8 cellular contexts compared by ENCODE assay signal in genomic region chr3:8663177-8664061, GRCh38. TPM values are rescaled to one million over a fixed set of nuclear protein-coding genes. Genes with fewer than 3 reads are reported as not detected.
DNase-seq lines count a peak whose midpoint lies in the region; ATAC-seq and TF ChIP-seq lines count a peak whose summit lies in the region.

No MANE protein-coding gene starts in this region.

- H3K36me3 ChIP-seq in BJ (ENCODE audit: control insufficient read depth, insufficient read depth, low read length) (no peaks in the 10 kb centered on the region), left lung (no peaks in the 10 kb centered on the region)

- CTCF ChIA-PET in BJ (lab: Yijun Ruan, JAX): interaction anchor here (0.6 to 4.7 kb wide), 37 partner anchors 9 to 639 kb away, joined by 3 to 32 read pairs (median 4); partner anchors contain the start of genes OXTR and SSUH2

- H3K9me3 ChIP-seq in left lung: no peaks in the 10 kb centered on the region

- H3K27ac ChIP-seq in left lung (no peak overlapping the region), substantia nigra (ENCODE audit: low read depth, low read length, poor library complexity, severe bottlenecking) (no peak overlapping the region)

- TF ChIP-seq CTCF in BJ (IDR thresholded peaks at IDR 0.05; ENCODE audit: insufficient read depth, low read depth, low read length): peak; percentile 75
- peak; percentile 56; the same call in 1 of the 2 replicates for TF ChIP-seq CTCF in GM12875 (IDR thresholded peaks at IDR 0.05; ENCODE audit: borderline replicate concordance, insufficient read depth, low read depth, low read length)
- peak; percentile 68 for TF ChIP-seq CTCF in cardiac fibroblast (IDR thresholded peaks at IDR 0.05; ENCODE audit: low read depth, low read length)
- TF ChIP-seq CTCF in left lung (IDR thresholded peaks at IDR 0.05): peak; percentile 43 to 68

- POLR2A ChIA-PET in BJ (lab: Charles Lee): no interaction called here

- DNase-seq in BJ (ENCODE audit: low read depth) (no peak), HT1080 (ENCODE audit: low read depth) (peak; percentile 72), RKO (ENCODE audit: low spot score) (peak; percentile 53), cardiac fibroblast (ENCODE audit: low read depth in 2 of 2) (peak; percentile 73 to 78), left lung (no peak), substantia nigra (lab: John Stamatoyannopoulos, UW) (peak in 28 of 49 donors; percentile 4 to 61 (median 22))

- H3K4me1 ChIP-seq in left lung: peaks cover 6 to 12% of the 10 kb centered on the region in 2 donors

- intact Hi-C loops in left lung (cut with DNase I): no loop called here

- no peaks in the 10 kb centered on the region for H3K27me3 ChIP-seq in BJ (ENCODE audit: control insufficient read depth, insufficient read depth, low read length)
- H3K27me3 ChIP-seq in left lung: no peaks in the 10 kb centered on the region

- peak; percentile 57 for ATAC-seq in left lung
- ATAC-seq in HG03097 (IDR thresholded peaks at IDR 0.05; ENCODE audit: low FRiP score, unreplicated experiment): no peak

- H3K4me3 ChIP-seq in BJ (ENCODE audit: low read depth, low read length): no peak overlapping the region
- H3K4me3 ChIP-seq in GM12875 (ENCODE audit: low read depth, low read length): no peak overlapping the region
- H3K4me3 ChIP-seq in cardiac fibroblast (replicated peaks in 1 of 2; ENCODE audit: low read depth in 2 of 2, low read length in 2 of 2): no peak overlapping the region
- no peak overlapping the region for H3K4me3 ChIP-seq in left lung

RNA-seq across cellular contexts. Expression of gene SSUH2, which starts 18.8 kb away (rescaled TPM):
- 0.25 and 0.26 TPM in 2 replicates for polyA plus RNA-seq in BJ (2011; rRNA removed)
- polyA minus RNA-seq in BJ (2011; rRNA and poly(A)+ RNA removed): 0.33 TPM in 1 of 2 replicates, not detected in the other
- total RNA-seq in HT1080 (2014; rRNA removed; shearing (Covaris generic)): 0.37 TPM in 1 of 2 replicates, not detected in the other
- polyA plus RNA-seq in HT1080 (2015; cell fraction: cytosol; rRNA removed): 0.06 and 0.17 TPM in 2 replicates
- 0.28 and 0.49 TPM in 2 replicates for polyA plus RNA-seq in HT1080 (2015; cell fraction: nucleus; rRNA removed)
- under 1 TPM; 0.29 to 0.39 TPM for total RNA-seq in left lung

Comparison
In these comparisons a context has a peak if more than half of its experiments do, and no peak if none do; other contexts are left out.
1. DNase-seq: peak in HT1080 (single experiment), RKO (single experiment), cardiac fibroblast (2 of 2) and substantia nigra (28 of 49); none in BJ (single experiment) and left lung (0 of 2).
2. Peak in every context shown above with its lines, with median percentiles within 50 percentile points of each other: CTCF ChIP-seq.